17 cellular contexts compared by ENCODE assay signal in the genomic region with DNA sequence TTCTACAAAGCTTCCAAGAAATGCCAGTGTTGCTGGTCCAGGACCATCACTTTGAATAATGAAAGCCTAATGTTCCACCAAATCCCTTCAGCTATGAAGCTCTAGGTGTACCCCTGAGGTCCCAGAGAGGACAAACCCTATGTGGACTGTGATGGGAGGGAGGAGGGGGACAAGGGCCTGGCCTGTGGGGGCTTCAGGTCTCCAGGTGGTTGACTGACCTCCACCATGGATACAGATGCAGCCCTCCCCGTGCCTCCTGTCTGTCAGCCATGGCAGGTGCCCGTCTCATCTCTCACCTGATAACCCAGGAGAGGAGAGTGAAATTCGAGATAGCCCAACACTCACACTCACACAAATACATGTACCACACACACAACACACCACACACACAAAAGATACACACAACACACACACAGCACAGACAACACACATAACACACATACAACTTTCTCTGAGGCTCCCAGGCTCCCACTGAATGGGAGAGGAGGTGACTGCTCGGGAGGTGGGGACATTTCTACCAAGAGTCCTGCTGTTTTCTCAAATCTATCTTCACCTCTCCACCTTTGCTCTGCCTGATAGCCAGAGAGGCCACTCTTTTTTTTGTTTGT. TPM values are rescaled to one million over a fixed set of nuclear protein-coding genes. Genes with fewer than 3 reads are reported as not detected.
DNase-seq lines count a peak whose midpoint lies in the region; ATAC-seq and TF ChIP-seq lines count a peak whose summit lies in the region.
"Had no signal": no experiment of that assay in that cellular context is flagged by ENCODE, and none has a peak within 500 bp of the region (broad histone marks: within the 10 kb centered on the region; RNA-seq: fewer than 3 reads in every experiment).

No MANE protein-coding gene starts in this region.

- no peak for ATAC-seq in sciatic nerve
- ATAC-seq: HCT116 had no signal

- TF ChIP-seq POLR2A in erythroblast (IDR thresholded peaks at IDR 0.05; ENCODE audit: low read length), result no peak

- TF ChIP-seq CTCF in C4-2B (conservative IDR thresholded peaks at IDR 0.05), result no peak

- intact Hi-C loops in sciatic nerve (cut with DNase I), result no loop called here

- peak overlapping the region; percentile 73 for H3K27ac ChIP-seq in C4-2B
- H3K27ac ChIP-seq: BLaER1, SJCRH30 had no signal

- peak; percentile 9 for DNase-seq in NCI-H2107 treated with DMSO at 0.1 percent for 48 hours (lab: John Stamatoyannopoulos, UW; ENCODE audit: unreplicated experiment)
- DNase-seq in NCI-H2107 (lab: John Stamatoyannopoulos, UW), result no peak
- DNase-seq in islet precursor cell, result peak; percentile 19
- peak; percentile 23 for DNase-seq in sciatic nerve (ENCODE audit: low spot score)
- DNase-seq in erythroblast (lab: John Stamatoyannopoulos, UW), result no peak
- no peak for DNase-seq in glomerular visceral epithelial cell (ENCODE audit: extremely low spot score)
- no peak for DNase-seq in GF-D8 (lab: John Stamatoyannopoulos, UW)
- DNase-seq: ACHN; Caco-2; CD4-positive, alpha-beta memory T cell; NCI-H146; NCI-H2029 treated with DMSO at 0.1 percent for 48 hours; NCI-H524 treated with DMSO at 0.1 percent for 48 hours; SJCRH30 had no signal

RNA-seq across cellular contexts. Expression of gene RHOB, which starts 12.8 kb away (rescaled TPM):
- 236 TPM for total RNA-seq in sciatic nerve

Comparison
In these comparisons a context has a peak if more than half of its experiments do, and no peak if none do; other contexts are left out.
1. DNase-seq: peak in NCI-H2107 treated with DMSO at 0.1 percent for 48 hours (single experiment), islet precursor cell (single experiment) and sciatic nerve (single experiment); none in NCI-H2107 (single experiment), erythroblast (0 of 2), glomerular visceral epithelial cell (single experiment) and GF-D8 (single experiment).